In genomic region chr20:36154696-36155628, GRCh38 we compare ENCODE assay signal across 1 cellular context.
TF ChIP-seq lines count a peak whose summit lies in the region.

Gene EPB41L1 (plus strand): TSS chr20:36154740. CDS start chr20:36173778, 19,038 bp downstream.

TF ChIP-seq in SK-N-SH, 30 proteins besides CTCF, POLR2A, EP300 and RAD21 (continued from another document):
- 0 out of 2 replicates have a peak, but pooled peaks have one; percentile 0 for TF ChIP-seq PBX3 (IDR thresholded peaks at IDR 0.05)
